Comparison of ENCODE assay signal across 6 cellular contexts in genomic region chr22:15816470-15816869, GRCh38.
DNase-seq lines count a peak whose midpoint lies in the region; ATAC-seq, FAIRE-seq and TF ChIP-seq lines count a peak whose summit lies in the region.
"Not testable (repeated sequence)": the region's sequence is repeated elsewhere in the genome, so short reads cannot be mapped to it uniquely, and the experiment has no call there.

No MANE protein-coding gene starts in this region.

- not testable (repeated sequence) for H3K36me3 ChIP-seq in K562 (ENCODE audit: control insufficient read depth, insufficient read depth, low read length); mucosa of descending colon (ENCODE audit: low read depth)

- H3K27ac ChIP-seq in K562 (ENCODE audit: extremely low read depth, low read depth, low read length): not testable (repeated sequence)

- in situ Hi-C loops in K562 (cut with MboI): not testable (repeated sequence)

- H3K27ac Mint-ChIP-seq in CD14-positive monocyte: peak overlapping the region in 1 of 7 donors; percentile 9

- H3K9me3 ChIP-seq in K562 (replicated peaks; ENCODE audit: control insufficient read depth, insufficient read depth, low read depth, low read length); mucosa of descending colon: not testable (repeated sequence)

- H4K20me1 ChIP-seq in K562 (replicated peaks; ENCODE audit: control insufficient read depth, insufficient read depth, low read length): not testable (repeated sequence)

- H3K9ac ChIP-seq in K562 (ENCODE audit: insufficient read depth in 1 of 2, low read depth in 2 of 2, low read length in 2 of 2): not testable (repeated sequence)

- H3K4me1 ChIP-seq in K562 (replicated peaks in 1 of 2; ENCODE audit: control insufficient read depth in 2 of 2, insufficient read depth in 2 of 2, low read length in 2 of 2); mucosa of descending colon (ENCODE audit: low read depth): not testable (repeated sequence)

- BruUV-seq in K562 (replicated peaks; lab: Mats Ljungman, UMichigan): not testable (repeated sequence)

- CTCF ChIA-PET in K562 (lab: Yijun Ruan, JAX; ENCODE audit: low intra/inter-chr PET ratio): not testable (repeated sequence)

- not testable (repeated sequence) for H3K4me3 ChIP-seq in K562, mucosa of descending colon

- peak; percentile 34 for DNase-seq in CD14-positive monocyte (ENCODE audit: low spot score)
- not testable (repeated sequence) for DNase-seq in K562 (ENCODE audit: extremely low read depth in 1 of 4, low spot score in 3 of 4); stimulated activated naive CD8-positive, alpha-beta T cell treated with anti-CD3 and anti-CD28 coated beads, Interleukin-15, Interleukin-2, amounts not matched to agents 100 U/mL and 50 U/mL, for 24 hours
- peak; percentile 43 for DNase-seq in cardiac septum (ENCODE audit: low spot score)
- peak in 1 of 3 donors; percentile 28 for DNase-seq in mucosa of descending colon
- DNase-seq in posterior vena cava (ENCODE audit: low spot score): peak; percentile 37

- H3K27me3 Mint-ChIP-seq in CD14-positive monocyte (ENCODE audit: low read depth in 3 of 3): not testable (repeated sequence)

- TF ChIP-seq EP300 in K562 (IDR thresholded peaks at IDR 0.05; ENCODE audit: low read length): not testable (repeated sequence)

- not testable (repeated sequence) for TF ChIP-seq CTCF in CD14-positive monocyte (IDR thresholded peaks at IDR 0.05); K562 (IDR thresholded peaks at IDR 0.05 in 2 of 3, conservative IDR thresholded peaks at IDR 0.05 in 1 of 3; ENCODE audit: insufficient read depth in 2 of 3, low read depth in 1 of 3, low read length in 3 of 3); mucosa of descending colon (IDR thresholded peaks at IDR 0.05)

- WGBS in K562 (ENCODE audit: insufficient coverage, low coverage, missing lambda C conversion rate): no CpG with 5 or more reads among the region's 3 CpGs

- ATAC-seq in K562: peak; percentile 7; the same call in 1 of the 3 replicates
- peak; percentile 23 for ATAC-seq in mucosa of descending colon
- peak; percentile 24 for ATAC-seq in stimulated activated naive CD8-positive, alpha-beta T cell treated with anti-CD3 and anti-CD28 coated beads, Interleukin-15, Interleukin-2, amounts not matched to agents 100 U/mL and 50 U/mL, for 24 hours

- H3K9me1 ChIP-seq in K562 (ENCODE audit: control insufficient read depth, insufficient read depth, low read length): not testable (repeated sequence)

- H3K4me2 ChIP-seq in K562 (ENCODE audit: insufficient read depth, low read length): not testable (repeated sequence)

- H3K4me1 Mint-ChIP-seq in CD14-positive monocyte: not testable (repeated sequence)

- POLR2A ChIA-PET in K562 (lab: Yijun Ruan, JAX): not testable (repeated sequence)

- not testable (repeated sequence) for TF ChIP-seq RAD21 in K562 (CRISPR knock-in tag; conservative IDR thresholded peaks at IDR 0.05 in 1 of 2, IDR thresholded peaks at IDR 0.05 in 1 of 2)

- H3K36me3 Mint-ChIP-seq in CD14-positive monocyte: not testable (repeated sequence)

- intact Hi-C loops in CD14-positive monocyte (cut with micrococcal nuclease); K562 (cut with micrococcal nuclease); cardiac septum (cut with DNase I); mucosa of descending colon (cut with DNase I, micrococcal nuclease); posterior vena cava (cut with DNase I): not testable (repeated sequence)

- not testable (repeated sequence) for H2AFZ ChIP-seq in K562 (ENCODE audit: low read depth, low read length)

- FAIRE-seq in K562 (lab: Jason Lieb, UNC): not testable (repeated sequence)

- not testable (repeated sequence) for H3K79me2 ChIP-seq in K562 (ENCODE audit: control insufficient read depth, insufficient read depth, low read length)

- H3K27me3 ChIP-seq in K562 (ENCODE audit: control insufficient read depth in 2 of 2, insufficient read depth in 2 of 2, low read length in 2 of 2): not testable (repeated sequence)

- TF ChIP-seq POLR2A in K562 (conservative IDR thresholded peaks at IDR 0.05): not testable (repeated sequence)

- not testable (repeated sequence) for H3K4me3 Mint-ChIP-seq in CD14-positive monocyte

- H3K9me3 Mint-ChIP-seq in CD14-positive monocyte: not testable (repeated sequence)
